In genomic region chr3:153221748-153222162, GRCh38 we compare ENCODE assay signal across 8 cellular contexts. TPM values are rescaled to one million over a fixed set of nuclear protein-coding genes. Genes with fewer than 3 reads are reported as not detected.
DNase-seq lines count a peak whose midpoint lies in the region; ATAC-seq lines count a peak whose summit lies in the region.

No MANE protein-coding gene starts in this region.

- no peaks in the 10 kb centered on the region for H3K36me3 ChIP-seq in CD4-positive, CD25-positive, alpha-beta regulatory T cell (ENCODE audit: control insufficient read depth, insufficient read depth, low read length)

- peak overlapping the region; percentile 77 to 88 (median 80) for H3K4me3 Mint-ChIP-seq in CD4-positive, CD25-positive, alpha-beta regulatory T cell
- peak overlapping the region; percentile 78 to 80 for H3K4me3 Mint-ChIP-seq in effector memory CD8-positive, alpha-beta T cell
- H3K4me3 Mint-ChIP-seq in stimulated activated memory B cell treated with anti-CD40 and anti-IgM and Interleukin-4, amounts not matched to agents 10 μg/mL and 1 μg/mL and 100 μg/mL, for 72 hours = peak overlapping the region; percentile 65

- peak; percentile 59 to 96 (median 77) for DNase-seq in CD4-positive, CD25-positive, alpha-beta regulatory T cell
- DNase-seq in LHCN-M2 (ENCODE audit: low read depth) (peak; percentile 99), myocyte (ENCODE audit: low read depth) (peak; percentile 95), HuH-7 (ENCODE audit: low spot score) (no peak)
- peak; percentile 24 to 58 for DNase-seq in activated CD4-positive, alpha-beta T cell treated with anti-CD3 and anti-CD28 coated beads, Interleukin-2, amount 50 U/mL, for 24 hours (ENCODE audit: low read depth in 1 of 2, low spot score in 1 of 2)
- peak; percentile 73 to 78 (median 76) for DNase-seq in effector memory CD8-positive, alpha-beta T cell

- H3K27me3 Mint-ChIP-seq in CD4-positive, CD25-positive, alpha-beta regulatory T cell = no peaks in the 10 kb centered on the region
- no peaks in the 10 kb centered on the region for H3K27me3 Mint-ChIP-seq in effector memory CD8-positive, alpha-beta T cell
- H3K27me3 Mint-ChIP-seq in stimulated activated memory B cell treated with anti-CD40 and anti-IgM and Interleukin-4, amounts not matched to agents 10 μg/mL and 1 μg/mL and 100 μg/mL, for 72 hours = no peaks in the 10 kb centered on the region

- ATAC-seq in CD4-positive, CD25-positive, alpha-beta regulatory T cell (ENCODE audit: low read depth in 2 of 2) = peak; percentile 99
- ATAC-seq in GM21529 (IDR thresholded peaks at IDR 0.05; ENCODE audit: unreplicated experiment) = peak; percentile 99
- ATAC-seq in effector memory CD8-positive, alpha-beta T cell (replicated peaks) = peak; percentile 95
- ATAC-seq in stimulated activated memory B cell treated with anti-CD40 and anti-IgM and Interleukin-4, amounts not matched to agents 10 μg/mL and 1 μg/mL and 100 μg/mL, for 72 hours = peak; percentile 98

- H3K27me3 ChIP-seq in CD4-positive, CD25-positive, alpha-beta regulatory T cell (ENCODE audit: control insufficient read depth, insufficient read depth, low read length) = no peaks in the 10 kb centered on the region

- peaks cover 25 to 69% (median 52%) of the 10 kb centered on the region in 4 donors for H3K4me1 Mint-ChIP-seq in CD4-positive, CD25-positive, alpha-beta regulatory T cell
- H3K4me1 Mint-ChIP-seq in effector memory CD8-positive, alpha-beta T cell (ENCODE audit: low read depth in 2 of 2) = peaks cover 44 to 58% of the 10 kb centered on the region in 2 donors
- peaks cover 37% of the 10 kb centered on the region for H3K4me1 Mint-ChIP-seq in stimulated activated memory B cell treated with anti-CD40 and anti-IgM and Interleukin-4, amounts not matched to agents 10 μg/mL and 1 μg/mL and 100 μg/mL, for 72 hours

- peaks cover 8% of the 10 kb centered on the region for H3K36me3 Mint-ChIP-seq in CD4-positive, CD25-positive, alpha-beta regulatory T cell
- H3K36me3 Mint-ChIP-seq in effector memory CD8-positive, alpha-beta T cell (ENCODE audit: insufficient read depth) = peaks cover 16% of the 10 kb centered on the region
- H3K36me3 Mint-ChIP-seq in stimulated activated memory B cell treated with anti-CD40 and anti-IgM and Interleukin-4, amounts not matched to agents 10 μg/mL and 1 μg/mL and 100 μg/mL, for 72 hours = no peaks in the 10 kb centered on the region

- peak overlapping the region; percentile 60 for H3K4me3 ChIP-seq in CD4-positive, CD25-positive, alpha-beta regulatory T cell (ENCODE audit: low read depth, low read length)

- H3K27ac Mint-ChIP-seq in CD4-positive, CD25-positive, alpha-beta regulatory T cell = peak overlapping the region; percentile 91 to 99 (median 94)
- peak overlapping the region; percentile 96 to 99 for H3K27ac Mint-ChIP-seq in effector memory CD8-positive, alpha-beta T cell
- peak overlapping the region; percentile 90 for H3K27ac Mint-ChIP-seq in stimulated activated memory B cell treated with anti-CD40 and anti-IgM and Interleukin-4, amounts not matched to agents 10 μg/mL and 1 μg/mL and 100 μg/mL, for 72 hours

- H3K4me1 ChIP-seq in CD4-positive, CD25-positive, alpha-beta regulatory T cell (ENCODE audit: control insufficient read depth, insufficient read depth, low read length, poor library complexity, severe bottlenecking) = peaks cover 61% of the 10 kb centered on the region

- no peaks in the 10 kb centered on the region for H3K9me3 ChIP-seq in CD4-positive, CD25-positive, alpha-beta regulatory T cell (ENCODE audit: control insufficient read depth in 2 of 2, low read length in 2 of 2)

- H3K9me3 Mint-ChIP-seq in CD4-positive, CD25-positive, alpha-beta regulatory T cell = peaks cover 0 to 8% (median 2%) of the 10 kb centered on the region in 7 donors
- H3K9me3 Mint-ChIP-seq in effector memory CD8-positive, alpha-beta T cell = peaks cover 6 to 8% of the 10 kb centered on the region in 2 donors
- H3K9me3 Mint-ChIP-seq in stimulated activated memory B cell treated with anti-CD40 and anti-IgM and Interleukin-4, amounts not matched to agents 10 μg/mL and 1 μg/mL and 100 μg/mL, for 72 hours = no peaks in the 10 kb centered on the region

- peak overlapping the region; percentile 77 for H3K27ac ChIP-seq in CD4-positive, CD25-positive, alpha-beta regulatory T cell (ENCODE audit: insufficient read depth, low read length, poor library complexity, severe bottlenecking)

RNA-seq across cellular contexts. Expression of gene RAP2B, which starts 59.7 kb away (rescaled TPM):
- 19.9 TPM for total RNA-seq in CD4-positive, CD25-positive, alpha-beta regulatory T cell
- polyA plus RNA-seq in CD4-positive, CD25-positive, alpha-beta regulatory T cell = 10 to 100 TPM; 17.3 to 19.5 (median 18.2) TPM
- 20.5 TPM in 2 replicates for total RNA-seq in LHCN-M2 (2014; rRNA removed)
- 8.9 TPM for polyA plus RNA-seq in LHCN-M2 (2012)
- 23.7 and 27.5 TPM in 2 replicates for total RNA-seq in myocyte
- 9.7 TPM for polyA plus RNA-seq in myocyte (2012)
